ENCODE assay signal across 1 cellular context in genomic region chr4:26330946-26331345, GRCh38.
TF ChIP-seq lines count a peak whose summit lies in the region.

No MANE protein-coding gene starts in this region.

TF ChIP-seq in GM23338, 12 proteins besides CTCF, POLR2A, EP300 and RAD21 (continued from another document):
- TF ChIP-seq ZNF462 (CRISPR knock-in tag; IDR thresholded peaks at IDR 0.05): no peak
- TF ChIP-seq EZH2 (IDR thresholded peaks at IDR 0.05; ENCODE audit: low read depth, unreplicated experiment): no peak
- no peak for TF ChIP-seq ETS1 (IDR thresholded peaks at IDR 0.05)
- no peak for TF ChIP-seq POLR2AphosphoS5 (IDR thresholded peaks at IDR 0.05; ENCODE audit: low read depth)
- no peak for TF ChIP-seq ZNF114 (CRISPR knock-in tag; IDR thresholded peaks at IDR 0.05)
- TF ChIP-seq NANOG (IDR thresholded peaks at IDR 0.05; ENCODE audit: borderline replicate concordance): no peak
- TF ChIP-seq REST (IDR thresholded peaks at IDR 0.05; ENCODE audit: unreplicated experiment): no peak
- TF ChIP-seq STAT1 (IDR thresholded peaks at IDR 0.05; ENCODE audit: unreplicated experiment): no peak
- no peak for TF ChIP-seq JUNB (IDR thresholded peaks at IDR 0.05; ENCODE audit: unreplicated experiment)
